8 cellular contexts compared by ENCODE assay signal in genomic region chrX:48521353-48522243, GRCh38. TPM values are rescaled to one million over a fixed set of nuclear protein-coding genes. Genes with fewer than 3 reads are reported as not detected.
A peak's percentile ranks its signal among the peaks of the same experiment; 100 is the strongest.
DNase-seq lines count a peak whose midpoint lies in the region; ATAC-seq, FAIRE-seq and TF ChIP-seq lines count a peak whose summit lies in the region.

EBP (plus strand) TSS chrX:48521808; CDS start chrX:48523772, 1,964 bp downstream.

- H3K36me3 ChIP-seq in Loucy (ENCODE audit: insufficient read depth, low read length) (peaks cover 5% of the 10 kb centered on the region; the same call in 1 of the 2 replicates), RWPE2 (ENCODE audit: low read depth) (peaks cover 43% of the 10 kb centered on the region)

- peak within 1 kb of the TSS; percentile 89 for H3K4me3 ChIP-seq in Loucy (ENCODE audit: low read length, poor library complexity, severe bottlenecking)
- peak within 1 kb of the TSS; percentile 59 for H3K4me3 ChIP-seq in RWPE2 (ENCODE audit: severe bottlenecking)

- H3K79me2 ChIP-seq in Loucy (ENCODE audit: insufficient read depth, low read length) = peaks cover 44% of the 10 kb centered on the region

- peak within 1 kb of the TSS; percentile 84 for H3K4me3 Mint-ChIP-seq in activated T-helper 17 cell treated with anti-CD3 and anti-CD28 coated beads, Interleukin-2, amount 50 U/mL, for 72 hours
- H3K4me3 Mint-ChIP-seq in natural killer cell treated with Interleukin-12 subunit alpha and Interleukin-12 subunit beta and Interleukin-15 and Interleukin-18, amount 100 ng/mL, for 72 hours = peak within 1 kb of the TSS; percentile 94

- peaks cover 16% of the 10 kb centered on the region for H3K4me1 Mint-ChIP-seq in activated T-helper 17 cell treated with anti-CD3 and anti-CD28 coated beads, Interleukin-2, amount 50 U/mL, for 72 hours
- peaks cover 20 to 22% of the 10 kb centered on the region in 2 donors for H3K4me1 Mint-ChIP-seq in natural killer cell treated with Interleukin-12 subunit alpha and Interleukin-12 subunit beta and Interleukin-15 and Interleukin-18, amount 100 ng/mL, for 72 hours (ENCODE audit: low read depth in 2 of 2)

- H3K4me1 ChIP-seq in Loucy (ENCODE audit: insufficient read depth, low read length, poor library complexity, severe bottlenecking) = peaks cover 28% of the 10 kb centered on the region
- H3K4me1 ChIP-seq in RWPE2 (ENCODE audit: insufficient read depth, poor library complexity, severe bottlenecking) = peaks cover 3% of the 10 kb centered on the region

- no peaks in the 10 kb centered on the region for H3K9me3 Mint-ChIP-seq in activated T-helper 17 cell treated with anti-CD3 and anti-CD28 coated beads, Interleukin-2, amount 50 U/mL, for 72 hours
- no peaks in the 10 kb centered on the region for H3K9me3 Mint-ChIP-seq in natural killer cell treated with Interleukin-12 subunit alpha and Interleukin-12 subunit beta and Interleukin-15 and Interleukin-18, amount 100 ng/mL, for 72 hours

- peak within 1 kb of the TSS; percentile 97 for H3K4me2 ChIP-seq in Loucy (ENCODE audit: low read depth, low read length, poor library complexity, severe bottlenecking)

- no peaks in the 10 kb centered on the region for H3K27me3 ChIP-seq in Loucy (ENCODE audit: insufficient read depth, low read length, poor library complexity, severe bottlenecking)
- no peaks in the 10 kb centered on the region for H3K27me3 ChIP-seq in RWPE2 (ENCODE audit: insufficient read depth, poor library complexity, severe bottlenecking)

- peaks cover 4% of the 10 kb centered on the region; the same call in 1 of the 2 replicates for H3F3A ChIP-seq in Loucy (ENCODE audit: low read depth)

- no peaks in the 10 kb centered on the region for H3K9me3 ChIP-seq in Loucy (ENCODE audit: insufficient read depth, low read depth, low read length)
- H3K9me3 ChIP-seq in RWPE2 (ENCODE audit: severe bottlenecking) = no peaks in the 10 kb centered on the region

- TF ChIP-seq POLR2A in H54 (IDR thresholded peaks at IDR 0.05; ENCODE audit: low read depth, low read length) = peak; percentile 74

- ATAC-seq in RWPE2 (ENCODE audit: low read depth) = peak; percentile 96
- ATAC-seq in activated T-helper 17 cell treated with anti-CD3 and anti-CD28 coated beads, Interleukin-2, amount 50 U/mL, for 72 hours (replicated peaks) = peak; percentile 94
- ATAC-seq in natural killer cell treated with Interleukin-12 subunit alpha and Interleukin-12 subunit beta and Interleukin-15 and Interleukin-18, amount 100 ng/mL, for 72 hours = peak; percentile 95

- H4K20me1 ChIP-seq in Loucy (ENCODE audit: insufficient read depth, low read length, poor library complexity, severe bottlenecking) = peaks cover 9% of the 10 kb centered on the region

- no peaks in the 10 kb centered on the region for H3K9me2 ChIP-seq in Loucy (replicated peaks; ENCODE audit: low read depth, low read length)

- H3K36me3 Mint-ChIP-seq in activated T-helper 17 cell treated with anti-CD3 and anti-CD28 coated beads, Interleukin-2, amount 50 U/mL, for 72 hours (ENCODE audit: low read depth) = peaks cover 28% of the 10 kb centered on the region
- H3K36me3 Mint-ChIP-seq in natural killer cell treated with Interleukin-12 subunit alpha and Interleukin-12 subunit beta and Interleukin-15 and Interleukin-18, amount 100 ng/mL, for 72 hours = peaks cover 8% of the 10 kb centered on the region

- peak within 1 kb of the TSS; percentile 72 for H3K27ac ChIP-seq in RWPE2 (ENCODE audit: poor library complexity, severe bottlenecking)

- peak within 1 kb of the TSS; percentile 51; the same call in 1 of the 2 replicates for H2AFZ ChIP-seq in Loucy (ENCODE audit: low read length)

- H3K27me3 Mint-ChIP-seq in activated T-helper 17 cell treated with anti-CD3 and anti-CD28 coated beads, Interleukin-2, amount 50 U/mL, for 72 hours = no peaks in the 10 kb centered on the region
- H3K27me3 Mint-ChIP-seq in natural killer cell treated with Interleukin-12 subunit alpha and Interleukin-12 subunit beta and Interleukin-15 and Interleukin-18, amount 100 ng/mL, for 72 hours = peaks cover 0 to 4% of the 10 kb centered on the region in 2 donors

- no peak for FAIRE-seq in H54 (lab: Jason Lieb, UNC)

- H3K27ac Mint-ChIP-seq in activated T-helper 17 cell treated with anti-CD3 and anti-CD28 coated beads, Interleukin-2, amount 50 U/mL, for 72 hours = peak within 1 kb of the TSS; percentile 83
- H3K27ac Mint-ChIP-seq in natural killer cell treated with Interleukin-12 subunit alpha and Interleukin-12 subunit beta and Interleukin-15 and Interleukin-18, amount 100 ng/mL, for 72 hours = peak within 1 kb of the TSS; percentile 91 to 100

- peak within 1 kb of the TSS; percentile 93 for H3K9ac ChIP-seq in Loucy (ENCODE audit: low read depth, low read length, poor library complexity, severe bottlenecking)

- DNase-seq in EH (ENCODE audit: low read depth) (peak; percentile 87), H54 (ENCODE audit: insufficient read length, low spot score) (peak; percentile 48), RWPE2 (ENCODE audit: low spot score) (peak; percentile 90), fibroblast of peridontal ligament (ENCODE audit: extremely low read depth) (peak; percentile 76)
- DNase-seq in natural killer cell treated with Interleukin-12 subunit alpha and Interleukin-12 subunit beta and Interleukin-15 and Interleukin-18, amount 100 ng/mL, for 72 hours (ENCODE audit: low spot score) = peak; percentile 95
- DNase-seq in stimulated activated naive CD4-positive, alpha-beta T cell treated with Interleukin-2 at 50 U/mL for 16 hours (lab: John Stamatoyannopoulos, UW) = peak; percentile 92

- TF ChIP-seq CTCF in Loucy (conservative IDR thresholded peaks at IDR 0.05; ENCODE audit: low read length) (no peak), RWPE2 (IDR thresholded peaks at IDR 0.05; ENCODE audit: poor library complexity, severe bottlenecking) (no peak)

RNA-seq across cellular contexts. Expression of gene EBP, which starts in this region (rescaled TPM):
- total RNA-seq in activated T-helper 17 cell treated with anti-CD3 and anti-CD28 coated beads, Interleukin-2, amount 50 U/mL, for 72 hours = 100 to 1,000 TPM; 104 to 213 TPM
- 100 to 1,000 TPM; 380 to 399 TPM for total RNA-seq in natural killer cell treated with Interleukin-12 subunit alpha and Interleukin-12 subunit beta and Interleukin-15 and Interleukin-18, amount 100 ng/mL, for 72 hours

Comparison
In these comparisons a context has a peak if more than half of its experiments do, and no peak if none do; other contexts are left out.
1. Peak in every context shown above with its lines: DNase-seq, ATAC-seq, H3K4me3 ChIP-seq and H3K27ac ChIP-seq.